In genomic region chr1:37902983-37903382, GRCh38 we compare ENCODE assay signal across 17 cellular contexts.
"Had no signal": no experiment of that assay in that cellular context is flagged by ENCODE, and none has a peak within 500 bp of the region (broad histone marks: within the 10 kb centered on the region; RNA-seq: fewer than 3 reads in every experiment).

No MANE protein-coding gene starts in this region.

- H3K79me2 ChIP-seq: hepatocyte had no signal

- DNase-seq: cerebellar nuclear complex; dermis blood vessel endothelial cell; foreskin melanocyte; head of caudate nucleus; kidney glomerular epithelial cell; mucosa of descending colon; naive thymus-derived CD8-positive, alpha-beta T cell; nucleus accumbens; ovary; right cardiac atrium; small intestine; stimulated activated CD4-positive, alpha-beta T cell treated with anti-CD3 and anti-CD28 coated beads, Interleukin-12 subunit alpha, Interleukin-12 subunit beta, amount 100 ng/mL, for 4 hours; stomach; upper lobe of left lung; uterus had no signal

- H3K9me3 ChIP-seq: ovary, uterus had no signal

- H3K9ac ChIP-seq: neural progenitor cell had no signal

- H3K4me2 ChIP-seq: hepatocyte, neural progenitor cell had no signal

- H2AFZ ChIP-seq: hepatocyte, neural progenitor cell had no signal

- H3K27ac ChIP-seq: hepatocyte, neural progenitor cell, ovary, stomach, upper lobe of left lung, uterus had no signal

- H3K4me3 ChIP-seq: hepatocyte, mucosa of descending colon, neural progenitor cell, ovary, stomach, upper lobe of left lung, uterus had no signal

- H3K4me1 ChIP-seq: neural progenitor cell, stomach, uterus had no signal

- H3K27me3 ChIP-seq: hepatocyte, neural progenitor cell, ovary, stomach, upper lobe of left lung, uterus had no signal

- H3K27ac Mint-ChIP-seq: neural progenitor cell had no signal

- H3K27me3 Mint-ChIP-seq: naive thymus-derived CD8-positive, alpha-beta T cell had no signal

- H3K4me1 Mint-ChIP-seq: neural progenitor cell had no signal

- H3K4me3 Mint-ChIP-seq: naive thymus-derived CD8-positive, alpha-beta T cell; neural progenitor cell had no signal

- H3K36me3 ChIP-seq: ovary, uterus had no signal

- ATAC-seq: mucosa of descending colon; naive thymus-derived CD8-positive, alpha-beta T cell; right cardiac atrium had no signal
